In the genomic region with DNA sequence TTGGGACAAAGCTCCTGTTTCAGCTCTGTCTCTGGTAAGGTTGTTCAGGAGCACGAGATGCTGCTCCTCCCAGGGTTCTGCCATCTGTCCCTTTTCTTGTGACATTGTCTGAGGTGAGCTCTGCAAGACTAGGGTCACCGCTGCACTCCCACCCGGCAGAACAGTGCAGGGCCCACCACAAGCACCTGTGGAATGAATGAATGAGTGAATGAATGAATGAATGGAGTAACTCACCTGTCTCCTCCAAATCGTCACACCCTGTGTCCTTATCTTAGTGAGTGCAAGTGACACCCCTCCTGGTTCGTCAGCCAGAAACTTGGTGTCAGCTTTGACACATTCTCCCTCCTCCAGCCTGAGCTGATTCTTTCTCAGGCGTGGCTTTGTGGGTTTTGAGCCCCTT, we compare ENCODE assay signal across 10 cellular contexts.
DNase-seq lines count a peak whose midpoint lies in the region; ATAC-seq, FAIRE-seq and TF ChIP-seq lines count a peak whose summit lies in the region.
"Had no signal": no experiment of that assay in that cellular context is flagged by ENCODE, and none has a peak within 500 bp of the region (broad histone marks: within the 10 kb centered on the region; RNA-seq: fewer than 3 reads in every experiment).

No MANE protein-coding gene starts in this region.

- H3F3A ChIP-seq in GM23248 (ENCODE audit: insufficient read depth), result no peaks in the 10 kb centered on the region

- H3K27ac ChIP-seq in A549, result no peak overlapping the region
- no peak overlapping the region for H3K27ac ChIP-seq in GM23248
- H3K27ac ChIP-seq in muscle layer of duodenum (ENCODE audit: low read length), result no peak overlapping the region

- H3K4me3 ChIP-seq in A549 (no peak overlapping the region; the same call in 2 of the 3 replicates), GM23248 (no peak overlapping the region), muscle layer of duodenum (ENCODE audit: low read depth in 1 of 2, low read length in 2 of 2) (peak overlapping the region; percentile 59 to 60)

- H2AFZ ChIP-seq in GM23248, result no peak overlapping the region

- FAIRE-seq in A549 (lab: Jason Lieb, UNC), result no peak

- no peak for TF ChIP-seq EP300 in A549 (IDR thresholded peaks at IDR 0.05)

- 49% methylated on average over 6 of the region's 6 CpGs for WGBS in A549 (ENCODE audit: missing lambda C conversion rate)
- WGBS in GM23248 (ENCODE audit: low coverage in 1 of 2, low lambda C conversion rate in 2 of 2, missing lambda C conversion rate in 2 of 2), 2 experiments, result 31 to 37% methylated on average over 6 of the region's 6 CpGs

- TF ChIP-seq POLR2A in A549 (IDR thresholded peaks at IDR 0.05; ENCODE audit: low read length), result no peak

- no peak for TF ChIP-seq CTCF in A549 (IDR thresholded peaks at IDR 0.05)

- in situ Hi-C loops in GM23248 (cut with MboI), result no loop called here

- H4K20me1 ChIP-seq in GM23248 (ENCODE audit: insufficient read depth), result no peaks in the 10 kb centered on the region

- H3K4me1 Mint-ChIP-seq in central memory CD8-positive, alpha-beta T cell, result peaks cover 8% of the 10 kb centered on the region

- POLR2A ChIA-PET in A549 (lab: Yijun Ruan, JAX), result no interaction called here

- H3K4me1 ChIP-seq in A549, result peaks cover 6% of the 10 kb centered on the region; the same call in 1 of the 3 replicates
- no peaks in the 10 kb centered on the region for H3K4me1 ChIP-seq in GM23248 (ENCODE audit: insufficient read depth)
- H3K4me1 ChIP-seq in muscle layer of duodenum (ENCODE audit: control insufficient read depth in 1 of 2, insufficient read depth in 2 of 2, low read length in 2 of 2), result peaks cover 0 to 14% of the 10 kb centered on the region in 2 donors

- no peak for TF ChIP-seq RAD21 in A549 (conservative IDR thresholded peaks at IDR 0.05 in 1 of 2, IDR thresholded peaks at IDR 0.05 in 1 of 2)

- no peak overlapping the region for H3K9ac ChIP-seq in GM23248

- H3K9me3 ChIP-seq in A549 (no peaks in the 10 kb centered on the region), GM23248 (ENCODE audit: low read depth) (no peaks in the 10 kb centered on the region), muscle layer of duodenum (ENCODE audit: control insufficient read depth in 1 of 2, low read length in 2 of 2) (no peaks in the 10 kb centered on the region)

- H3K36me3 Mint-ChIP-seq in central memory CD8-positive, alpha-beta T cell (ENCODE audit: insufficient read depth), result no peaks in the 10 kb centered on the region

- CTCF ChIA-PET in A549 (lab: Yijun Ruan, JAX), result interaction anchor here (0.6 to 5.3 kb wide), 19 partner anchors 7 to 338 kb away, joined by 3 to 107 read pairs (median 5); partner anchors contain the start of gene MCM10

- peak in 1 of 2 experiments; percentile 20; a peak in 1 of 6 replicates for ATAC-seq in A549
- no peak for ATAC-seq in central memory CD8-positive, alpha-beta T cell (replicated peaks; ENCODE audit: extremely low read depth, poor library complexity, severe bottlenecking)
- ATAC-seq in GM19023 (IDR thresholded peaks at IDR 0.05; ENCODE audit: unreplicated experiment), result no peak
- no peak for ATAC-seq in HG02852 (IDR thresholded peaks at IDR 0.05; ENCODE audit: unreplicated experiment)

- no peak overlapping the region for H3K27ac Mint-ChIP-seq in central memory CD8-positive, alpha-beta T cell (ENCODE audit: low read depth)

- H3K9me2 ChIP-seq in GM23248 (ENCODE audit: insufficient read depth), result no peaks in the 10 kb centered on the region

- no peak for DNase-seq in A549 (ENCODE audit: low read depth in 1 of 2, low spot score in 1 of 2)
- no peak for DNase-seq in GM23248
- DNase-seq in central memory CD8-positive, alpha-beta T cell (ENCODE audit: low spot score in 2 of 2), result no peak
- DNase-seq in stimulated activated CD4-positive, alpha-beta T cell treated with anti-CD3 and anti-CD28 coated beads, Interleukin-1b, Interleukin-23, amount 100 ng/mL, for 48 hours, result no peak
- no peak for DNase-seq in NCI-H446 (lab: John Stamatoyannopoulos, UW)
- DNase-seq: occipital lobe, SHP77 treated with DMSO at 0.1 percent for 48 hours had no signal

- H3K27me3 Mint-ChIP-seq in central memory CD8-positive, alpha-beta T cell, result peaks cover 68% of the 10 kb centered on the region

- H3K27me3 ChIP-seq in GM23248 (replicated peaks; ENCODE audit: insufficient read depth), result peaks cover 26% of the 10 kb centered on the region
- H3K27me3 ChIP-seq in muscle layer of duodenum (ENCODE audit: low read depth, low read length), result peaks cover 12% of the 10 kb centered on the region

- no peaks in the 10 kb centered on the region for H3K79me2 ChIP-seq in GM23248 (ENCODE audit: insufficient read depth)

- H3K4me3 Mint-ChIP-seq in central memory CD8-positive, alpha-beta T cell, result peak overlapping the region; percentile 62

- H3K4me2 ChIP-seq in A549, result peak overlapping the region; percentile 97
- peak overlapping the region; percentile 66 for H3K4me2 ChIP-seq in GM23248 (ENCODE audit: unreplicated experiment)

- H3K36me3 ChIP-seq in GM23248 (ENCODE audit: low read depth), result 0 out of 2 replicates have a peak, but pooled peaks cover 3% of the 10 kb centered on the region
- H3K36me3 ChIP-seq in muscle layer of duodenum (ENCODE audit: control insufficient read depth in 1 of 2, insufficient read depth in 2 of 2, low read length in 2 of 2), result peaks cover 0 to 5% of the 10 kb centered on the region in 2 donors

- no peaks in the 10 kb centered on the region for H3K9me3 Mint-ChIP-seq in central memory CD8-positive, alpha-beta T cell

TF ChIP-seq in A549, 52 proteins besides CTCF, POLR2A, EP300 and RAD21:
- no peak for TF ChIP-seq MAZ (IDR thresholded peaks at IDR 0.05; ENCODE audit: borderline replicate concordance, low read depth, low read length)
- TF ChIP-seq GATA3 (IDR thresholded peaks at IDR 0.05; ENCODE audit: borderline replicate concordance), result no peak
- no peak for TF ChIP-seq JUN (IDR thresholded peaks at IDR 0.05)
- no peak for TF ChIP-seq EHMT2 (IDR thresholded peaks at IDR 0.05; ENCODE audit: low read depth)
- no peak for TF ChIP-seq CEBPB (IDR thresholded peaks at IDR 0.05)
- TF ChIP-seq HOXB13 (CRISPR knock-in tag; IDR thresholded peaks at IDR 0.05; ENCODE audit: low read depth), result no peak
- TF ChIP-seq E2F6 (IDR thresholded peaks at IDR 0.05; ENCODE audit: borderline replicate concordance, low read depth), result no peak

Comparison
In these comparisons a context has a peak if more than half of its experiments do, and no peak if none do; other contexts are left out.
1. H3K4me3 ChIP-seq: peak in muscle layer of duodenum (2 of 2); none in A549 (single experiment) and GM23248 (single experiment).